Comparison of ENCODE assay signal across 21 cellular contexts in the genomic region with DNA sequence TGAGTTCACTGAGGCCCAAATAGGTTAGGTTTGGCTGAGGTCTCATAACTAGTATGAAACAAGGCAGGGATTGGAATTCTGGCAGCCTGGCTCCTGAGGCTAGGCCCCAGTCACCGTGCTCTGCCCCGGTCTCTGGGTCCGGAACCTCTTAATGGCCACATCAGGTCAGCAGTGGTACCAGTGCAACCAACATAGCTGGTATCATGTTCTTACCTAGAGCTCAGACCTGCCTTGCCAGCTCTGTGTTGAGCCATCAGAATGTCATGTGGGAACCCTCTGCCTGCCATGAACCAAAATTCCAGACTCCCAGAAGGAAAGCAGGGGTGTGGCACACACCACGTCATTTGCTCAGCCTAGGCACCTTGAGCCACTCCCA. TPM values are rescaled to one million over a fixed set of nuclear protein-coding genes. Genes with fewer than 3 reads are reported as not detected.
DNase-seq lines count a peak whose midpoint lies in the region; ATAC-seq and TF ChIP-seq lines count a peak whose summit lies in the region.
"Had no signal": no experiment of that assay in that cellular context is flagged by ENCODE, and none has a peak within 500 bp of the region (broad histone marks: within the 10 kb centered on the region; RNA-seq: fewer than 3 reads in every experiment).

No MANE protein-coding gene starts in this region.

- peak overlapping the region; percentile 94 for H3K27ac ChIP-seq in right atrium auricular region
- H3K27ac ChIP-seq: PC-9 had no signal

- no peak for DNase-seq in activated naive CD4-positive, alpha-beta T cell treated with Interleukin-2 at 50 U/mL for 16 hours
- DNase-seq in activated B cell treated with CpG ODN at 0.5 μM for 24 hours (no peak), right atrium auricular region (ENCODE audit: low spot score) (no peak), SHP77 treated with DMSO at 0.1 percent for 48 hours (lab: John Stamatoyannopoulos, UW) (no peak)
- DNase-seq in stimulated activated effector memory CD8-positive, alpha-beta T cell treated with anti-CD3 and anti-CD28 coated beads, Interleukin-12 subunit alpha, Interleukin-12 subunit beta, amount 100 ng/mL, for 72 hours (ENCODE audit: low spot score in 2 of 2), result no peak
- DNase-seq: activated CD4-positive, CD25-positive, alpha-beta regulatory T cell treated with anti-CD3 and anti-CD28 coated beads, Interleukin-2, amount 50 U/mL, for 72 hours; activated CD8-positive, alpha-beta memory T cell treated with anti-CD3 and anti-CD28 coated beads, Interleukin-2, amount 50 U/mL, for 4 hours; Calu3; GF-D8; NCI-H1092; NCI-H2107; NCI-H774; nucleus accumbens; PC-9; stimulated activated naive CD4-positive, alpha-beta T cell had no signal

- peak overlapping the region; percentile 47 for H3K4me3 Mint-ChIP-seq in activated naive CD4-positive, alpha-beta T cell treated with anti-CD3 and anti-CD28 coated beads, Interleukin-2, amount 50 U/mL, for 24 hours
- peak overlapping the region; percentile 70 for H3K4me3 Mint-ChIP-seq in activated B cell treated with CpG ODN at 0.5 μM for 24 hours
- H3K4me3 Mint-ChIP-seq in stimulated activated effector memory CD8-positive, alpha-beta T cell treated with anti-CD3 and anti-CD28 coated beads, Interleukin-12 subunit alpha, Interleukin-12 subunit beta, amount 100 ng/mL, for 72 hours, result peak overlapping the region; percentile 85

- H3K9me3 Mint-ChIP-seq in activated naive CD4-positive, alpha-beta T cell treated with anti-CD3 and anti-CD28 coated beads, Interleukin-2, amount 50 U/mL, for 24 hours, result no peaks in the 10 kb centered on the region
- H3K9me3 Mint-ChIP-seq in activated B cell treated with CpG ODN at 0.5 μM for 24 hours, result peaks cover under 1% of the 10 kb centered on the region
- no peaks in the 10 kb centered on the region for H3K9me3 Mint-ChIP-seq in stimulated activated effector memory CD8-positive, alpha-beta T cell treated with anti-CD3 and anti-CD28 coated beads, Interleukin-12 subunit alpha, Interleukin-12 subunit beta, amount 100 ng/mL, for 72 hours

- no peak overlapping the region for H3K27ac Mint-ChIP-seq in activated naive CD4-positive, alpha-beta T cell treated with anti-CD3 and anti-CD28 coated beads, Interleukin-2, amount 50 U/mL, for 24 hours
- no peak overlapping the region for H3K27ac Mint-ChIP-seq in activated B cell treated with CpG ODN at 0.5 μM for 24 hours
- no peak overlapping the region for H3K27ac Mint-ChIP-seq in stimulated activated effector memory CD8-positive, alpha-beta T cell treated with anti-CD3 and anti-CD28 coated beads, Interleukin-12 subunit alpha, Interleukin-12 subunit beta, amount 100 ng/mL, for 72 hours

- CTCF ChIA-PET in activated B cell treated with CpG ODN at 0.5 μM for 24 hours (lab: Charles Lee), result no interaction called here

- peaks cover 12% of the 10 kb centered on the region for H3K36me3 ChIP-seq in right atrium auricular region

- no peaks in the 10 kb centered on the region for H3K27me3 ChIP-seq in right atrium auricular region

- no peak for TF ChIP-seq CTCF in activated B cell treated with CpG ODN at 0.5 μM for 24 hours (IDR thresholded peaks at IDR 0.05)
- TF ChIP-seq CTCF in right atrium auricular region (IDR thresholded peaks at IDR 0.05), result no peak

- peaks cover 0 to 2% of the 10 kb centered on the region in 2 donors for H3K9me3 ChIP-seq in right atrium auricular region

- no peaks in the 10 kb centered on the region for H3K27me3 Mint-ChIP-seq in activated naive CD4-positive, alpha-beta T cell treated with anti-CD3 and anti-CD28 coated beads, Interleukin-2, amount 50 U/mL, for 24 hours
- no peaks in the 10 kb centered on the region for H3K27me3 Mint-ChIP-seq in activated B cell treated with CpG ODN at 0.5 μM for 24 hours

- intact Hi-C loops in activated B cell treated with CpG ODN at 0.5 μM for 24 hours (cut with micrococcal nuclease), result loop anchor here (10.0 kb wide), 4 partner anchors 592 to 1628 kb away; partner anchors contain the start of genes ABCF2, KCNH2, NUB1 and ZNF425

- ATAC-seq in activated B cell treated with CpG ODN at 0.5 μM for 24 hours (ENCODE audit: low read depth) (no peak), HG03108 (IDR thresholded peaks at IDR 0.05; ENCODE audit: unreplicated experiment) (no peak), GM19351 (IDR thresholded peaks at IDR 0.05; ENCODE audit: unreplicated experiment) (no peak)
- no peak for ATAC-seq in stimulated activated effector memory CD8-positive, alpha-beta T cell treated with anti-CD3 and anti-CD28 coated beads, Interleukin-12 subunit alpha, Interleukin-12 subunit beta, amount 100 ng/mL, for 72 hours

- no peaks in the 10 kb centered on the region for H3K36me3 Mint-ChIP-seq in activated naive CD4-positive, alpha-beta T cell treated with anti-CD3 and anti-CD28 coated beads, Interleukin-2, amount 50 U/mL, for 24 hours
- peaks cover 23% of the 10 kb centered on the region for H3K36me3 Mint-ChIP-seq in activated B cell treated with CpG ODN at 0.5 μM for 24 hours (ENCODE audit: low read depth)
- peaks cover 10% of the 10 kb centered on the region for H3K36me3 Mint-ChIP-seq in stimulated activated effector memory CD8-positive, alpha-beta T cell treated with anti-CD3 and anti-CD28 coated beads, Interleukin-12 subunit alpha, Interleukin-12 subunit beta, amount 100 ng/mL, for 72 hours

- H3K4me1 ChIP-seq in right atrium auricular region, result peaks cover 0 to 68% of the 10 kb centered on the region in 2 donors

- H3K4me3 ChIP-seq in right atrium auricular region, result no peak overlapping the region
- H3K4me3 ChIP-seq: HAP-1, PC-9 had no signal

- peaks cover 22% of the 10 kb centered on the region for H3K4me1 Mint-ChIP-seq in activated naive CD4-positive, alpha-beta T cell treated with anti-CD3 and anti-CD28 coated beads, Interleukin-2, amount 50 U/mL, for 24 hours
- H3K4me1 Mint-ChIP-seq in activated B cell treated with CpG ODN at 0.5 μM for 24 hours, result peaks cover 17% of the 10 kb centered on the region
- peaks cover 52% of the 10 kb centered on the region for H3K4me1 Mint-ChIP-seq in stimulated activated effector memory CD8-positive, alpha-beta T cell treated with anti-CD3 and anti-CD28 coated beads, Interleukin-12 subunit alpha, Interleukin-12 subunit beta, amount 100 ng/mL, for 72 hours

- POLR2A ChIA-PET in activated B cell treated with CpG ODN at 0.5 μM for 24 hours (lab: Charles Lee), result interaction anchor here (1.5 kb wide), 1 partner anchor 54 kb away, joined by 3 read pairs; no protein-coding TSS in a partner anchor

RNA-seq across cellular contexts. Expression of gene ZNF467, which starts 56.5 kb away (rescaled TPM):
- total RNA-seq in activated B cell treated with CpG ODN at 0.5 μM for 24 hours, result 0.20 and 0.32 TPM in 2 replicates
- total RNA-seq in right atrium auricular region, result 10 to 100 TPM in 1 of 2 donors, 1 to 10 TPM in 1; 3.2 to 11.0 TPM
- total RNA-seq: IMR-90; T-helper 1 cell treated with Interleukin-12 subunit alpha and Interleukin-12 subunit beta and Interleukin-4 antibody, amounts not matched to agents 30 ng/mL and 1 ng/mL, for 36 hours had no signal
